ENCODE assay signal across 19 cellular contexts in genomic region chr13:110417537-110417908, GRCh38.
DNase-seq lines count a peak whose midpoint lies in the region; ATAC-seq and TF ChIP-seq lines count a peak whose summit lies in the region.
"Had no signal": no experiment of that assay in that cellular context is flagged by ENCODE, and none has a peak within 500 bp of the region (broad histone marks: within the 10 kb centered on the region; RNA-seq: fewer than 3 reads in every experiment).

No MANE protein-coding gene starts in this region.

- peaks cover 3 to 5% of the 10 kb centered on the region in 2 donors for H3K36me3 ChIP-seq in lung (ENCODE audit: control insufficient read depth in 2 of 2, insufficient read depth in 2 of 2, low read length in 2 of 2)
- no peaks in the 10 kb centered on the region for H3K36me3 ChIP-seq in smooth muscle cell (ENCODE audit: low read depth)

- H3K9me3 ChIP-seq in lung (ENCODE audit: control insufficient read depth in 2 of 2, insufficient read depth in 1 of 2, low read length in 1 of 2): no peaks in the 10 kb centered on the region
- no peaks in the 10 kb centered on the region for H3K9me3 ChIP-seq in smooth muscle cell (replicated peaks; ENCODE audit: low read depth)

- H4K20me1 ChIP-seq in smooth muscle cell (ENCODE audit: low read depth): no peaks in the 10 kb centered on the region

- H3K4me3 ChIP-seq in lung (no peak overlapping the region), smooth muscle cell (no peak overlapping the region)
- H3K4me3 ChIP-seq: PC-9 had no signal

- TF ChIP-seq CTCF in lung (IDR thresholded peaks at IDR 0.05; ENCODE audit: control extremely low read depth, extremely low read depth): no peak
- no peak for TF ChIP-seq CTCF in smooth muscle cell (IDR thresholded peaks at IDR 0.05; ENCODE audit: borderline replicate concordance, insufficient read depth, poor library complexity, severe bottlenecking)

- H3K4me1 ChIP-seq in lung (ENCODE audit: control insufficient read depth in 2 of 2, insufficient read depth in 2 of 2, low read length in 2 of 2) (peaks cover 16 to 22% of the 10 kb centered on the region in 2 donors), smooth muscle cell (ENCODE audit: low read depth) (peaks cover 35% of the 10 kb centered on the region)

- H3K27ac ChIP-seq in caudate nucleus (ENCODE audit: low read depth, low read length) (peak overlapping the region; percentile 31), lung (ENCODE audit: low read depth in 1 of 2, low read length in 1 of 2) (peak overlapping the region; percentile 15 to 72), smooth muscle cell (ENCODE audit: low read depth) (peak overlapping the region; percentile 92)
- H3K27ac ChIP-seq: HL-60, PC-9 had no signal

- ATAC-seq in lung (ENCODE audit: insufficient read depth, low FRiP score): no peak
- no peak for ATAC-seq in HG03097 (IDR thresholded peaks at IDR 0.05; ENCODE audit: low FRiP score, unreplicated experiment)
- ATAC-seq: activated T-cell treated with anti-CD3 and anti-CD28 coated beads, Interleukin-2, amount 50 U/mL, for 4 hours; sciatic nerve had no signal

- H3F3A ChIP-seq in smooth muscle cell (ENCODE audit: low read depth): peaks cover 83% of the 10 kb centered on the region

- DNase-seq in GM03348 (ENCODE audit: low spot score): peak; percentile 27
- no peak for DNase-seq in caudate nucleus (lab: John Stamatoyannopoulos, UW)
- DNase-seq in lung (ENCODE audit: low spot score): no peak
- DNase-seq in smooth muscle cell (lab: John Stamatoyannopoulos, UW; ENCODE audit: unreplicated experiment): no peak
- DNase-seq in NCI-H2196 treated with DMSO at 0.1 percent for 48 hours (lab: John Stamatoyannopoulos, UW; ENCODE audit: unreplicated experiment): no peak
- DNase-seq in NCI-H1105 (lab: John Stamatoyannopoulos, UW): no peak
- DNase-seq in D341Med (ENCODE audit: low spot score): no peak
- DNase-seq: activated CD4-positive, alpha-beta T cell treated with anti-CD3 and anti-CD28 coated beads, Interleukin-2, amount 50 U/mL, for 48 hours; activated naive CD8-positive, alpha-beta T cell treated with anti-CD3 and anti-CD28 coated beads for 36 hours; activated T-cell treated with anti-CD3 and anti-CD28 coated beads, Interleukin-2, amount 50 U/mL, for 4 hours; mammary epithelial cell; NCI-H774; PC-9; stimulated activated CD4-positive, alpha-beta T cell treated with anti-CD3 and anti-CD28 coated beads, Interleukin-4, amount 100 ng/mL, for 24 hours; stimulated activated CD8-positive, alpha-beta memory T cell treated with anti-CD3 and anti-CD28 coated beads, Interleukin-4, amount 100 ng/mL, for 48 hours; SW 1271 had no signal

- H3K79me2 ChIP-seq in smooth muscle cell (ENCODE audit: low read depth): peaks cover 47% of the 10 kb centered on the region

- H3K27me3 ChIP-seq in lung (ENCODE audit: control insufficient read depth, insufficient read depth): no peaks in the 10 kb centered on the region
- H3K27me3 ChIP-seq in smooth muscle cell (ENCODE audit: low read depth): no peaks in the 10 kb centered on the region

- 73 to 87% methylated on average over 5 of the region's 5 CpGs for WGBS in lung, 2 donors
- 23% methylated on average over 5 of the region's 5 CpGs for WGBS in smooth muscle cell (ENCODE audit: low lambda C conversion rate)

- H2AFZ ChIP-seq in smooth muscle cell (ENCODE audit: low read depth): no peak overlapping the region
- H2AFZ ChIP-seq: PC-9 had no signal

- H3K9ac ChIP-seq in smooth muscle cell (ENCODE audit: low read depth): peak overlapping the region; percentile 62

- peak overlapping the region; percentile 72 for H3K4me2 ChIP-seq in smooth muscle cell
- H3K4me2 ChIP-seq: PC-9 had no signal

Comparison
In these comparisons a context has a peak if more than half of its experiments do, and no peak if none do; other contexts are left out.
1. H3K27ac ChIP-seq: peak in every context shown above with its lines; median percentile 92 in smooth muscle cell; 44 in lung; 31 in caudate nucleus.